ENCODE assay signal across 8 cellular contexts in genomic region chr5:146877178-146877681, GRCh38. TPM values are rescaled to one million over a fixed set of nuclear protein-coding genes. Genes with fewer than 3 reads are reported as not detected.
A peak's percentile ranks its signal among the peaks of the same experiment; 100 is the strongest.
DNase-seq lines count a peak whose midpoint lies in the region; ATAC-seq and TF ChIP-seq lines count a peak whose summit lies in the region.

No MANE protein-coding gene starts in this region.

- DNase-seq in activated naive CD4-positive, alpha-beta T cell treated with Interleukin-2 at 50 U/mL for 16 hours, result peak; percentile 5
- DNase-seq in activated naive CD4-positive, alpha-beta T cell (lab: John Stamatoyannopoulos, UW), result no peak
- no peak for DNase-seq in activated naive CD8-positive, alpha-beta T cell treated with anti-CD3 and anti-CD28 coated beads for 36 hours
- DNase-seq in left lobe of liver (ENCODE audit: low spot score), result no peak
- DNase-seq in substantia nigra (lab: John Stamatoyannopoulos, UW), result peak in 20 of 49 donors; percentile 2 to 40 (median 22)
- no peak for DNase-seq in A673 (ENCODE audit: low spot score)
- no peak for DNase-seq in stimulated activated CD4-positive, alpha-beta T cell treated with anti-CD3 and anti-CD28 coated beads, Interleukin-12 subunit alpha, Interleukin-12 subunit beta, amount 100 ng/mL, for 4 hours
- DNase-seq in cortex of kidney (lab: John Stamatoyannopoulos, UW), result no peak

- intact Hi-C loops in A673 (cut with micrococcal nuclease; ENCODE audit: unreplicated experiment), result no loop called here

- H3K36me3 ChIP-seq in A673 (ENCODE audit: insufficient read depth, low read length, poor library complexity, severe bottlenecking), result no peaks in the 10 kb centered on the region

- BruUV-seq in A673 (replicated peaks; lab: Mats Ljungman, UMichigan), result no TSS peak

- peaks cover 32% of the 10 kb centered on the region for H3K27me3 Mint-ChIP-seq in activated naive CD8-positive, alpha-beta T cell treated with anti-CD3 and anti-CD28 coated beads for 36 hours

- H3K4me1 Mint-ChIP-seq in activated naive CD8-positive, alpha-beta T cell treated with anti-CD3 and anti-CD28 coated beads for 36 hours, result peaks cover 15% of the 10 kb centered on the region

- H3K4me1 ChIP-seq in A673 (ENCODE audit: insufficient read depth, low read length, poor library complexity, severe bottlenecking), result peaks cover 4% of the 10 kb centered on the region

- no peak for TF ChIP-seq CTCF in A673 (conservative IDR thresholded peaks at IDR 0.05; ENCODE audit: low read depth, low read length)

- H3K27me3 ChIP-seq in A673 (replicated peaks; ENCODE audit: insufficient read depth, low read depth, low read length, poor library complexity), result peaks cover 79% of the 10 kb centered on the region

- H3K9me3 ChIP-seq in A673 (ENCODE audit: low read depth, low read length, poor library complexity, severe bottlenecking), result no peaks in the 10 kb centered on the region

- H3K9me3 Mint-ChIP-seq in activated naive CD8-positive, alpha-beta T cell treated with anti-CD3 and anti-CD28 coated beads for 36 hours, result no peaks in the 10 kb centered on the region

- POLR2A ChIA-PET in A673 (lab: Charles Lee; ENCODE audit: low non-redundant PET), result no interaction called here

- peak; percentile 64 for ATAC-seq in left lobe of liver

- no peak overlapping the region for H3K4me3 ChIP-seq in A673 (ENCODE audit: low read depth, low read length, poor library complexity, severe bottlenecking)

- no peak overlapping the region for H3K27ac Mint-ChIP-seq in activated naive CD8-positive, alpha-beta T cell treated with anti-CD3 and anti-CD28 coated beads for 36 hours

- H3K4me3 Mint-ChIP-seq in activated naive CD8-positive, alpha-beta T cell treated with anti-CD3 and anti-CD28 coated beads for 36 hours, result peak overlapping the region; percentile 84

- CTCF ChIA-PET in A673 (lab: Charles Lee), result no interaction called here

- H3K27ac ChIP-seq in substantia nigra (ENCODE audit: low read depth, low read length, poor library complexity, severe bottlenecking) (peak overlapping the region; percentile 38), A673 (ENCODE audit: low read depth, low read length, poor library complexity, severe bottlenecking) (no peak overlapping the region)

- no peaks in the 10 kb centered on the region for H3K36me3 Mint-ChIP-seq in activated naive CD8-positive, alpha-beta T cell treated with anti-CD3 and anti-CD28 coated beads for 36 hours

RNA-seq across cellular contexts. Expression of gene PPP2R2B, which starts 1.3 kb away (rescaled TPM):
- total RNA-seq in activated naive CD8-positive, alpha-beta T cell treated with anti-CD3 and anti-CD28 coated beads for 36 hours, result under 1 TPM; 0.19 to 0.30 TPM
- total RNA-seq in left lobe of liver (0.03 TPM), A673 (2021) (not detected in 2 replicates)
